Comparison of ENCODE assay signal across 20 cellular contexts in the genomic region with DNA sequence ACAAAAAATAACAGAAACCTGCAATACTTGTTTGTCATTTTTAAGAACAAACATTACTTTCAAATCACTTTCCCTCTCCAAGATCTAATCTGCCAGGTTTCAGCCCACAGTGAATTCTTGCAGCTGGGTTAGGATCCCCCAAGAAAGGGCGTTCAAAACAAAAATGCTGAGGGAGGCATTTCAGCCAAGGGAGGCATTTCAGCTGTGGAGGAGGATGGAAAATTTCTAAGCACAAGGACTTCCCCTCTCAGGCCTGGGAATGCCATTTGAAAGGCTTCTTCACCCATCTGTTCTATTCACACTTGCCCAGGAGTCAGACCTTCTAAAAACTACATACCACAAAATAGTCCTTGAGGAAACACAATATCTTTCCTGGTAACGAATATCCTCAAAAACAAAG.
DNase-seq lines count a peak whose midpoint lies in the region; ATAC-seq, FAIRE-seq and TF ChIP-seq lines count a peak whose summit lies in the region.
"Had no signal": no experiment of that assay in that cellular context is flagged by ENCODE, and none has a peak within 500 bp of the region (broad histone marks: within the 10 kb centered on the region; RNA-seq: fewer than 3 reads in every experiment).

No MANE protein-coding gene starts in this region.

- WGBS in prostate gland: 34% methylated on average over 2 of the region's 2 CpGs

- intact Hi-C loops in prostate gland (cut with DNase I): no loop called here

- H3K79me2 ChIP-seq in keratinocyte (ENCODE audit: control insufficient read depth, insufficient read depth, low read length): peaks cover 58% of the 10 kb centered on the region

- H3K4me2 ChIP-seq in keratinocyte (ENCODE audit: control insufficient read depth, extremely low read depth, insufficient read depth, low read depth, low read length): peak overlapping the region; percentile 42

- no peaks in the 10 kb centered on the region for H4K20me1 ChIP-seq in keratinocyte (ENCODE audit: control insufficient read depth, extremely low read depth, insufficient read depth, low read length)

- H3K27ac ChIP-seq in HUES48 (ENCODE audit: low read depth, low read length): peak overlapping the region; percentile 43
- no peak overlapping the region for H3K27ac ChIP-seq in keratinocyte (ENCODE audit: control insufficient read depth, insufficient read depth, low read length)
- H3K27ac ChIP-seq in prostate gland: peak overlapping the region; percentile 27 to 36
- H3K27ac ChIP-seq: coronary artery, testis had no signal

- no peaks in the 10 kb centered on the region for H3K9me3 ChIP-seq in HUES48 (ENCODE audit: control insufficient read depth, insufficient read depth, low read length)
- H3K9me3 ChIP-seq in keratinocyte (ENCODE audit: control insufficient read depth, low read depth, low read length): no peaks in the 10 kb centered on the region
- no peaks in the 10 kb centered on the region for H3K9me3 ChIP-seq in prostate gland
- H3K9me3 ChIP-seq: testis had no signal

- H3K27me3 ChIP-seq in HUES48 (ENCODE audit: control insufficient read depth, insufficient read depth, low read length): no peaks in the 10 kb centered on the region
- H3K27me3 ChIP-seq in keratinocyte (ENCODE audit: control insufficient read depth, extremely low read depth, insufficient read depth, low read length): no peaks in the 10 kb centered on the region
- no peaks in the 10 kb centered on the region for H3K27me3 ChIP-seq in prostate gland (replicated peaks; ENCODE audit: insufficient read depth)
- H3K27me3 ChIP-seq: testis had no signal

- H3K4me1 ChIP-seq in HUES48 (ENCODE audit: control insufficient read depth, insufficient read depth, low read length): peaks cover 43% of the 10 kb centered on the region
- H3K4me1 ChIP-seq in keratinocyte (ENCODE audit: control insufficient read depth, extremely low read depth, insufficient read depth, low read length): peaks cover 30% of the 10 kb centered on the region
- peaks cover 11% of the 10 kb centered on the region for H3K4me1 ChIP-seq in prostate gland (replicated peaks)

- FAIRE-seq in keratinocyte (lab: Jason Lieb, UNC): peak; percentile 17

- no peak overlapping the region for H3K9ac ChIP-seq in HUES48 (ENCODE audit: low read depth, low read length)
- H3K9ac ChIP-seq in keratinocyte (ENCODE audit: control insufficient read depth, extremely low read depth, insufficient read depth, low read length): no peak overlapping the region

- H3K4me3 ChIP-seq in HUES48 (ENCODE audit: low read depth, low read length) (no peak overlapping the region), keratinocyte (ENCODE audit: control insufficient read depth in 2 of 3, extremely low read depth in 1 of 3, insufficient read depth in 2 of 3, low read depth in 1 of 3, low read length in 3 of 3) (no peak overlapping the region), prostate gland (no peak overlapping the region)
- H3K4me3 ChIP-seq: coronary artery, testis had no signal

- no peaks in the 10 kb centered on the region for H3K9me1 ChIP-seq in keratinocyte (ENCODE audit: control insufficient read depth, extremely low read depth, insufficient read depth, low read length)

- ATAC-seq in HG03342 (IDR thresholded peaks at IDR 0.05; ENCODE audit: unreplicated experiment): no peak
- ATAC-seq in GM21619 (IDR thresholded peaks at IDR 0.05; ENCODE audit: unreplicated experiment): no peak
- ATAC-seq: activated CD4-positive, CD25-positive, alpha-beta regulatory T cell treated with anti-CD3 and anti-CD28 coated beads, Interleukin-2, amount 50 U/mL, for 24 hours; activated CD8-positive, alpha-beta T cell treated with anti-CD3 and anti-CD28 coated beads for 36 hours; left colon; Right ventricle myocardium inferior; stimulated activated naive B cell treated with anti-CD40 and anti-IgM and Interleukin-4, amounts not matched to agents 10 μg/mL and 1 μg/mL and 100 μg/mL, for 72 hours had no signal

- dilution Hi-C loops in keratinocyte (cut with MboI; ENCODE audit: extremely low pct_ligation_motif_present, low sequenced_read_pairs): no loop called here

- no peak for TF ChIP-seq POLR2A in prostate gland (IDR thresholded peaks at IDR 0.05)

- TF ChIP-seq CTCF in keratinocyte (optimal IDR thresholded peaks at IDR 0.05 in 1 of 3, IDR thresholded peaks at IDR 0.05 in 1 of 3, conservative IDR thresholded peaks at IDR 0.05 in 1 of 3; ENCODE audit: extremely low read depth in 1 of 3, insufficient read depth in 2 of 3, low read length in 3 of 3) (no peak), prostate gland (IDR thresholded peaks at IDR 0.05) (no peak)

- no peak overlapping the region for H2AFZ ChIP-seq in keratinocyte (ENCODE audit: control insufficient read depth, low read length)

- H3K36me3 ChIP-seq in HUES48 (ENCODE audit: control insufficient read depth, insufficient read depth, low read length) (no peaks in the 10 kb centered on the region), keratinocyte (ENCODE audit: control insufficient read depth in 2 of 2, extremely low read depth in 1 of 2, insufficient read depth in 2 of 2, low read length in 2 of 2) (no peaks in the 10 kb centered on the region), prostate gland (no peaks in the 10 kb centered on the region)

- DNase-seq in RPMI8226 (peak; percentile 26), keratinocyte (ENCODE audit: low read depth, low spot score) (no peak), prostate gland (ENCODE audit: low spot score) (no peak), Ammon's horn (ENCODE audit: low spot score) (no peak)
- DNase-seq: activated CD8-positive, alpha-beta T cell treated with anti-CD3 and anti-CD28 coated beads for 36 hours; activated T-cell treated with anti-CD3 and anti-CD28 coated beads for 4 hours; CD4-positive, alpha-beta memory T cell; left colon; NCI-H1092 treated with DMSO at 0.1 percent for 48 hours; NCI-H2081 treated with DMSO at 0.1 percent for 48 hours; NCI-H69; nephron progenitor cell; stimulated activated naive B cell treated with anti-CD40 and anti-IgM and Interleukin-4, amounts not matched to agents 10 μg/mL and 1 μg/mL and 100 μg/mL, for 72 hours; testis had no signal
